20 cellular contexts compared by ENCODE assay signal in genomic region chr10:86257683-86258082, GRCh38.
"Had no signal": no experiment of that assay in that cellular context is flagged by ENCODE, and none has a peak within 500 bp of the region (broad histone marks: within the 10 kb centered on the region; RNA-seq: fewer than 3 reads in every experiment).

No MANE protein-coding gene starts in this region.

- H3K36me3 ChIP-seq: ascending aorta, brain microvascular endothelial cell, heart right ventricle, left lung, stomach, vagina had no signal

- H3K36me3 Mint-ChIP-seq: activated naive CD4-positive, alpha-beta T cell treated with anti-CD3 and anti-CD28 coated beads, Interleukin-2, amount 50 U/mL, for 24 hours; mesothelial cell of epicardium; natural killer cell; stimulated activated memory B cell treated with anti-CD40 and anti-IgM and Interleukin-4, amounts not matched to agents 10 μg/mL and 1 μg/mL and 100 μg/mL, for 72 hours; WTC11 had no signal

- H3K9me3 Mint-ChIP-seq: activated naive CD4-positive, alpha-beta T cell treated with anti-CD3 and anti-CD28 coated beads, Interleukin-2, amount 50 U/mL, for 24 hours; mesothelial cell of epicardium; natural killer cell; stimulated activated memory B cell treated with anti-CD40 and anti-IgM and Interleukin-4, amounts not matched to agents 10 μg/mL and 1 μg/mL and 100 μg/mL, for 72 hours had no signal

- H3K4me3 ChIP-seq: ascending aorta, heart right ventricle, left lung, lung, stomach, testis, vagina had no signal

- H3K4me1 Mint-ChIP-seq: activated naive CD4-positive, alpha-beta T cell treated with anti-CD3 and anti-CD28 coated beads, Interleukin-2, amount 50 U/mL, for 24 hours; mesothelial cell of epicardium; natural killer cell; stimulated activated memory B cell treated with anti-CD40 and anti-IgM and Interleukin-4, amounts not matched to agents 10 μg/mL and 1 μg/mL and 100 μg/mL, for 72 hours had no signal

- ATAC-seq: heart right ventricle; left lung; natural killer cell; sciatic nerve; stimulated activated memory B cell treated with anti-CD40 and anti-IgM and Interleukin-4, amounts not matched to agents 10 μg/mL and 1 μg/mL and 100 μg/mL, for 72 hours; WTC11 had no signal

- DNase-seq: activated gamma-delta T cell treated with Interleukin-2 at 50 U/mL for 16 hours; brain microvascular endothelial cell; central memory CD4-positive, alpha-beta T cell; foreskin fibroblast; heart right ventricle; left lung; natural killer cell; small intestine; stomach; T-helper 1 cell; testis; trophoblast cell had no signal

- H3K27ac Mint-ChIP-seq: activated naive CD4-positive, alpha-beta T cell treated with anti-CD3 and anti-CD28 coated beads, Interleukin-2, amount 50 U/mL, for 24 hours; mesothelial cell of epicardium; natural killer cell; stimulated activated memory B cell treated with anti-CD40 and anti-IgM and Interleukin-4, amounts not matched to agents 10 μg/mL and 1 μg/mL and 100 μg/mL, for 72 hours; WTC11 had no signal

- H3K9me3 ChIP-seq: ascending aorta, left lung, stomach, testis, vagina had no signal

- H3K4me3 Mint-ChIP-seq: activated naive CD4-positive, alpha-beta T cell treated with anti-CD3 and anti-CD28 coated beads, Interleukin-2, amount 50 U/mL, for 24 hours; mesothelial cell of epicardium; natural killer cell; stimulated activated memory B cell treated with anti-CD40 and anti-IgM and Interleukin-4, amounts not matched to agents 10 μg/mL and 1 μg/mL and 100 μg/mL, for 72 hours; WTC11 had no signal

- H3K4me1 ChIP-seq: ascending aorta had no signal

- H3K27me3 ChIP-seq: ascending aorta, brain microvascular endothelial cell, testis, vagina had no signal

- H3K27ac ChIP-seq: ascending aorta, brain microvascular endothelial cell, heart right ventricle, left lung, stomach, testis, vagina had no signal
